Comparison of ENCODE assay signal across 21 cellular contexts in the genomic region with DNA sequence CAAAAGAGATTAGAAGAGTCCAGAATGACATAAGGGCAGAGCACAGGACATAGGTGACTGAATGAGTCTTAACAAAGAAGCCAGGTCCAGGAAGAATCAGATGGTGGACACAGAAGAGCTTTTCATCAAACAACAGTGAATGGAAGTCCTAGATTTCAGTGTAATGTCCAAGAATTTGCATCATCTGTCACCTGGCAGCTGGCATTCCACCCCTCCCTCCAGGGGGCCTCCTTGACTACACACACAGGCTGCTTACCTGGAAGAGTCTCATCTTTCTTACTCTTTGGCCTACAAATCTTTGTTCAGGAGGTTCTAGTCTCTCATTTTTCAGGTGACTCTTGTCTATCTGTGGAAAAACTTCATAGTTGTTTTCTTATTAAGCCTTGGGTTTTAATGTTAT.
"Had no signal": no experiment of that assay in that cellular context is flagged by ENCODE, and none has a peak within 500 bp of the region (broad histone marks: within the 10 kb centered on the region; RNA-seq: fewer than 3 reads in every experiment).

No MANE protein-coding gene starts in this region.

- H3K9me3 ChIP-seq: colonic mucosa, left lung, lower lobe of right lung, sigmoid colon, upper lobe of left lung, vagina had no signal

- H3K4me1 ChIP-seq: colonic mucosa had no signal

- H3K27ac ChIP-seq: colonic mucosa, left lung, lower lobe of right lung, sigmoid colon, upper lobe of left lung, vagina had no signal

- H3K27me3 ChIP-seq: colonic mucosa, left lung, sigmoid colon, upper lobe of left lung, vagina had no signal

- H3K27ac Mint-ChIP-seq: activated CD4-positive, alpha-beta T cell treated with anti-CD3 and anti-CD28 coated beads, Interleukin-2, amount 10 ng/mL, durations not matched to agents 7 days and 5 days; activated CD8-positive, alpha-beta memory T cell treated with anti-CD3 and anti-CD28 coated beads, Interleukin-2, amount 10 ng/mL, durations not matched to agents 7 days and 5 days; activated CD8-positive, alpha-beta T cell treated with anti-CD3 and anti-CD28 coated beads for 36 hours; activated naive CD4-positive, alpha-beta T cell treated with anti-CD3 and anti-CD28 coated beads, Interleukin-2, amount 50 U/mL, for 72 hours; activated T-cell treated with anti-CD3 and anti-CD28 coated beads, Interleukin-2, amount 50 U/mL, for 72 hours; natural killer cell; stimulated activated effector memory CD8-positive, alpha-beta T cell treated with anti-CD3 and anti-CD28 coated beads, Interleukin-12 subunit alpha, Interleukin-12 subunit beta, amount 100 ng/mL, for 72 hours; stimulated activated naive CD8-positive, alpha-beta T cell treated with anti-CD3 and anti-CD28 coated beads, Interleukin-15, Interleukin-2, amounts not matched to agents 100 ng/mL and 50 ng/mL, for 24 hours had no signal

- H3K36me3 Mint-ChIP-seq: activated CD8-positive, alpha-beta memory T cell treated with anti-CD3 and anti-CD28 coated beads, Interleukin-2, amount 10 ng/mL, durations not matched to agents 7 days and 5 days; stimulated activated effector memory CD8-positive, alpha-beta T cell treated with anti-CD3 and anti-CD28 coated beads, Interleukin-12 subunit alpha, Interleukin-12 subunit beta, amount 100 ng/mL, for 72 hours had no signal

- ATAC-seq: activated CD8-positive, alpha-beta memory T cell treated with anti-CD3 and anti-CD28 coated beads, Interleukin-2, amount 10 ng/mL, durations not matched to agents 7 days and 5 days; activated CD8-positive, alpha-beta T cell treated with anti-CD3 and anti-CD28 coated beads for 36 hours; activated naive CD4-positive, alpha-beta T cell treated with anti-CD3 and anti-CD28 coated beads, Interleukin-2, amount 50 U/mL, for 72 hours; activated T-cell treated with anti-CD3 and anti-CD28 coated beads, Interleukin-2, amount 50 U/mL, for 72 hours; left lung; lower lobe of right lung; natural killer cell; stimulated activated effector memory CD8-positive, alpha-beta T cell treated with anti-CD3 and anti-CD28 coated beads, Interleukin-12 subunit alpha, Interleukin-12 subunit beta, amount 100 ng/mL, for 72 hours had no signal

- H3K4me3 ChIP-seq: colonic mucosa, left lung, lower lobe of right lung, sigmoid colon, upper lobe of left lung, vagina had no signal

- H3K9me3 Mint-ChIP-seq: activated CD4-positive, alpha-beta T cell treated with anti-CD3 and anti-CD28 coated beads, Interleukin-2, amount 10 ng/mL, durations not matched to agents 7 days and 5 days had no signal

- H3K36me3 ChIP-seq: colonic mucosa, left lung, lower lobe of right lung, sigmoid colon, upper lobe of left lung, vagina had no signal

- H3K4me3 Mint-ChIP-seq: activated CD4-positive, alpha-beta T cell treated with anti-CD3 and anti-CD28 coated beads, Interleukin-2, amount 10 ng/mL, durations not matched to agents 7 days and 5 days; activated CD8-positive, alpha-beta memory T cell treated with anti-CD3 and anti-CD28 coated beads, Interleukin-2, amount 10 ng/mL, durations not matched to agents 7 days and 5 days; activated CD8-positive, alpha-beta T cell treated with anti-CD3 and anti-CD28 coated beads for 36 hours; activated T-cell treated with anti-CD3 and anti-CD28 coated beads, Interleukin-2, amount 50 U/mL, for 72 hours; natural killer cell; stimulated activated effector memory CD8-positive, alpha-beta T cell treated with anti-CD3 and anti-CD28 coated beads, Interleukin-12 subunit alpha, Interleukin-12 subunit beta, amount 100 ng/mL, for 72 hours; stimulated activated naive CD8-positive, alpha-beta T cell treated with anti-CD3 and anti-CD28 coated beads, Interleukin-15, Interleukin-2, amounts not matched to agents 100 ng/mL and 50 ng/mL, for 24 hours had no signal

- DNase-seq: activated CD4-positive, alpha-beta T cell treated with anti-CD3 and anti-CD28 coated beads for 1 hour; activated CD4-positive, alpha-beta T cell treated with anti-CD3 and anti-CD28 coated beads, Interleukin-2, amount 10 ng/mL, durations not matched to agents 7 days and 5 days; activated CD8-positive, alpha-beta memory T cell treated with anti-CD3 and anti-CD28 coated beads, Interleukin-2, amount 10 ng/mL, durations not matched to agents 7 days and 5 days; activated CD8-positive, alpha-beta T cell treated with anti-CD3 and anti-CD28 coated beads for 36 hours; activated naive CD4-positive, alpha-beta T cell; activated T-cell treated with anti-CD3 and anti-CD28 coated beads, Interleukin-2, amount 50 U/mL, for 72 hours; cerebellar nuclear complex; colonic mucosa; effector CD8-positive, alpha-beta T cell; lower lobe of right lung; mesenchymal stem cell; natural killer cell; sigmoid colon; small intestine; stimulated activated CD4-positive, alpha-beta T cell treated with anti-CD3 and anti-CD28 coated beads, Interleukin-4, amount 100 ng/mL, for 24 hours; upper lobe of left lung had no signal
